9 cellular contexts compared by ENCODE assay signal in the genomic region with DNA sequence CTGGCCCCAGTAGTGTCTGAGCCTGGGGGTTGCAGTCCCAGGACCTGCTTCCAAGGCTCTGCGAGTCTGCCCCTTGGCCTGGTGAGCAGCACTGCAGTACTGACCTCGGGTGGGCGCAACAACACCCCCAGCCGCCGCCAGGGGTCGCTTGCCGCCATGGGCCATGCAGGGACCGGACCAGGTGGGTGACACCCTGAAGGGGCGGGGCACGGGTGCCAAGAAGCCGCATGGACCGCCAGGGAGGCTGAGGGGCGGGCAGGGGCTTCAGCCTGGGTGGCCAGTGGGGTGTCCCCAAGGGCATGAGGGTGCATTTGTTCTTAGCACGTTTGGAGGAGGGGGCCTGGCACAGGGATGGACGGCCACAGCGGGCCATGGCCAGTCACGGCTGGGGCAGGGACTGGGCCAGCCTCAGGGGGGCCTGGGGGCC. TPM values are rescaled to one million over a fixed set of nuclear protein-coding genes. Genes with fewer than 3 reads are reported as not detected.
DNase-seq lines count a peak whose midpoint lies in the region; ATAC-seq and TF ChIP-seq lines count a peak whose summit lies in the region.
"Had no signal": no experiment of that assay in that cellular context is flagged by ENCODE, and none has a peak within 500 bp of the region (broad histone marks: within the 10 kb centered on the region; RNA-seq: fewer than 3 reads in every experiment).

No MANE protein-coding gene starts in this region.

- H3K4me2 ChIP-seq in neural cell (ENCODE audit: low read length): no peak overlapping the region

- H3K9me3 ChIP-seq in neural cell (ENCODE audit: low read length): no peaks in the 10 kb centered on the region

- H3K4me3 ChIP-seq in neural cell (ENCODE audit: low read length): no peak overlapping the region
- H3K4me3 ChIP-seq: SK-N-MC had no signal

- no peaks in the 10 kb centered on the region for H3K36me3 ChIP-seq in neural cell (ENCODE audit: insufficient read depth, low read length)

- DNase-seq in DMS53 (lab: John Stamatoyannopoulos, UW) (peak; percentile 93), NOMO-1 treated with DMSO at 0.1 percent for 48 hours (lab: John Stamatoyannopoulos, UW; ENCODE audit: unreplicated experiment) (peak; percentile 69), stromal cell of bone marrow (ENCODE audit: low read depth) (peak; percentile 21), DMS79 treated with DMSO at 0.1 percent for 48 hours (lab: John Stamatoyannopoulos, UW) (no peak)
- peak; percentile 64 for DNase-seq in activated CD8-positive, alpha-beta memory T cell treated with anti-CD3 and anti-CD28 coated beads, Interleukin-2, amount 50 U/mL, for 24 hours (ENCODE audit: extremely low read depth)

- H4K20me1 ChIP-seq in neural cell (ENCODE audit: insufficient read depth): no peaks in the 10 kb centered on the region

- H3K79me2 ChIP-seq in neural cell (replicated peaks; ENCODE audit: insufficient read depth, low read length): no peaks in the 10 kb centered on the region

- H3F3A ChIP-seq in neural cell (ENCODE audit: insufficient read depth, low read length, poor library complexity, severe bottlenecking): no peaks in the 10 kb centered on the region

- no peak overlapping the region for H3K27ac ChIP-seq in neural cell (ENCODE audit: low read length)
- H3K27ac ChIP-seq: SK-N-MC had no signal

- H3K9me2 ChIP-seq in neural cell (ENCODE audit: insufficient read depth, low read length): no peaks in the 10 kb centered on the region

- ATAC-seq in HG02885 (IDR thresholded peaks at IDR 0.05; ENCODE audit: poor library complexity, unreplicated experiment) (peak; percentile 64), esophagus mucosa (peak; percentile 44)

- TF ChIP-seq RAD21 in neural cell (conservative IDR thresholded peaks at IDR 0.05): peak; percentile 66

- TF ChIP-seq EP300 in neural cell (conservative IDR thresholded peaks at IDR 0.05; ENCODE audit: poor library complexity, severe bottlenecking): no peak

- H3K27me3 ChIP-seq in neural cell (ENCODE audit: insufficient read depth, low read depth, low read length): no peaks in the 10 kb centered on the region

- H2AFZ ChIP-seq in neural cell (ENCODE audit: low read depth, low read length): no peak overlapping the region

- H3K9ac ChIP-seq in neural cell (ENCODE audit: low read length): no peak overlapping the region

- TF ChIP-seq CTCF in neural cell (IDR thresholded peaks at IDR 0.05; ENCODE audit: poor library complexity, severe bottlenecking): peak; percentile 77

TF ChIP-seq in neural cell, 6 proteins besides CTCF, POLR2A, EP300 and RAD21:
- TF ChIP-seq POLR2AphosphoS5 (IDR thresholded peaks at IDR 0.05) (no peak), TAF1 (IDR thresholded peaks at IDR 0.05; ENCODE audit: low read depth) (no peak), SMC3 (conservative IDR thresholded peaks at IDR 0.05; ENCODE audit: poor library complexity) (peak; percentile 77), MXI1 (conservative IDR thresholded peaks at IDR 0.05; ENCODE audit: poor library complexity, severe bottlenecking) (no peak)

RNA-seq across cellular contexts. Expression of a gene that starts 25.0 kb away (rescaled TPM):
- total RNA-seq in esophagus mucosa: 34.4 TPM
- 2.6 and 3.5 TPM in 2 replicates for polyA plus RNA-seq in neural cell
- polyA minus RNA-seq in neural cell: 2.1 and 3.7 TPM in 2 replicates

RNA-seq across cellular contexts. Expression of a gene that starts 25.2 kb away (rescaled TPM):
- total RNA-seq in esophagus mucosa: 25.5 TPM
- 42.1 and 48.7 TPM in 2 replicates for polyA plus RNA-seq in neural cell
- polyA minus RNA-seq in neural cell: 24.3 and 26.8 TPM in 2 replicates

RNA-seq across cellular contexts. Expression of a gene that starts 34.2 kb away (rescaled TPM):
- total RNA-seq in esophagus mucosa: 31.3 TPM
- 107 and 111 TPM in 2 replicates for polyA plus RNA-seq in neural cell
- polyA minus RNA-seq in neural cell: 54.4 and 59.4 TPM in 2 replicates

RNA-seq across cellular contexts. Expression of a gene that starts 46.8 kb away (rescaled TPM):
- 150 TPM for total RNA-seq in esophagus mucosa
- 0.48 and 0.54 TPM in 2 replicates for polyA plus RNA-seq in neural cell
- 0.58 and 0.73 TPM in 2 replicates for polyA minus RNA-seq in neural cell
